In the genomic region with DNA sequence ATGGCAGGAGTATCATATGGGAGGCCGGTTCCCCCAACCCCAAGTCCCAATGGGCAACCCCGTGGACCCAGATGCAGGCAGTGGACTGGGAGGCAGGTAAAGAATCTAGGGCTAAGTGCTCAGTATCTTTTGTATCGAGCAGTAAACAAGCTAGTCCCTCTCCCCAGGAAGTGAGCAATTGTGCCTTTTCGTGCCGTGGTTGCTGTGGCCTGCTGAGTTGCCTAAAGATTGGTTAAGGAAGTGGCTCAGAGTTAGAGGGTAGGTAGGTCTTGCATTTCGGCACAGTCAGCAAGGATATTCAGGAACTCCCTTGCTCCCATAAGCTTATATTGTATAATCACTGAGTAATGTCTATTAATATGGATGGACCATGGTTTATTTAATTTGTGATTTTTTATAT, we compare ENCODE assay signal across 1 cellular context.
TF ChIP-seq lines count a peak whose summit lies in the region.

No MANE protein-coding gene starts in this region.

TF ChIP-seq in HepG2, 621 proteins besides CTCF, POLR2A, EP300 and RAD21:
- TF ChIP-seq FIP1L1 (IDR thresholded peaks at IDR 0.05; ENCODE audit: borderline replicate concordance, insufficient read depth, low read depth, low read length), result no peak
- no peak for TF ChIP-seq CENPX (CRISPR knock-in tag; IDR thresholded peaks at IDR 0.05)
- TF ChIP-seq ZNF883 (CRISPR knock-in tag; IDR thresholded peaks at IDR 0.05; ENCODE audit: not compliant biosample characterization), result no peak
- no peak for TF ChIP-seq MYC (CRISPR knock-in tag; IDR thresholded peaks at IDR 0.05; ENCODE audit: borderline replicate concordance)
- TF ChIP-seq ZNF772 (CRISPR knock-in tag; IDR thresholded peaks at IDR 0.05), result no peak
- TF ChIP-seq ZNF878 (CRISPR knock-in tag; IDR thresholded peaks at IDR 0.05), result no peak
- TF ChIP-seq HNRNPH1 (optimal IDR thresholded peaks at IDR 0.05; ENCODE audit: low read depth, low read length), result no peak
- no peak for TF ChIP-seq SRSF1 (optimal IDR thresholded peaks at IDR 0.05; ENCODE audit: low read depth, low read length)
- TF ChIP-seq ZFP36L1 (CRISPR knock-in tag; IDR thresholded peaks at IDR 0.05), result no peak
- TF ChIP-seq ZNF260 (CRISPR knock-in tag; IDR thresholded peaks at IDR 0.05; ENCODE audit: borderline replicate concordance, low read depth), result no peak
- TF ChIP-seq MEF2D (CRISPR knock-in tag; IDR thresholded peaks at IDR 0.05), result no peak
- TF ChIP-seq, protein P1, sequence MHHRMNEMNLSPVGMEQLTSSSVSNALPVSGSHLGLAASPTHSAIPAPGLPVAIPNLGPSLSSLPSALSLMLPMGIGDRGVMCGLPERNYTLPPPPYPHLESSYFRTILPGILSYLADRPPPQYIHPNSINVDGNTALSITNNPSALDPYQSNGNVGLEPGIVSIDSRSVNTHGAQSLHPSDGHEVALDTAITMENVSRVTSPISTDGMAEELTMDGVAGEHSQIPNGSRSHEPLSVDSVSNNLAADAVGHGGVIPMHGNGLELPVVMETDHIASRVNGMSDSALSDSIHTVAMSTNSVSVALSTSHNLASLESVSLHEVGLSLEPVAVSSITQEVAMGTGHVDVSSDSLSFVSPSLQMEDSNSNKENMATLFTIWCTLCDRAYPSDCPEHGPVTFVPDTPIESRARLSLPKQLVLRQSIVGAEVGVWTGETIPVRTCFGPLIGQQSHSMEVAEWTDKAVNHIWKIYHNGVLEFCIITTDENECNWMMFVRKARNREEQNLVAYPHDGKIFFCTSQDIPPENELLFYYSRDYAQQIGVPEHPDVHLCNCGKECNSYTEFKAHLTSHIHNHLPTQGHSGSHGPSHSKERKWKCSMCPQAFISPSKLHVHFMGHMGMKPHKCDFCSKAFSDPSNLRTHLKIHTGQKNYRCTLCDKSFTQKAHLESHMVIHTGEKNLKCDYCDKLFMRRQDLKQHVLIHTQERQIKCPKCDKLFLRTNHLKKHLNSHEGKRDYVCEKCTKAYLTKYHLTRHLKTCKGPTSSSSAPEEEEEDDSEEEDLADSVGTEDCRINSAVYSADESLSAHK (CRISPR knock-in tag; IDR thresholded peaks at IDR 0.05; ENCODE audit: borderline replicate concordance), result no peak
- TF ChIP-seq MATR3 (CRISPR knock-in tag; IDR thresholded peaks at IDR 0.05), result no peak
- TF ChIP-seq IRX3 (CRISPR knock-in tag; IDR thresholded peaks at IDR 0.05; ENCODE audit: borderline replicate concordance, low read depth), result no peak
- TF ChIP-seq ZSCAN30 (CRISPR knock-in tag; IDR thresholded peaks at IDR 0.05), result no peak
- TF ChIP-seq ZNF143 (CRISPR knock-in tag; IDR thresholded peaks at IDR 0.05), result no peak
- TF ChIP-seq AGO2 (optimal IDR thresholded peaks at IDR 0.05; ENCODE audit: low read depth, low read length), result no peak
- TF ChIP-seq, protein P2, sequence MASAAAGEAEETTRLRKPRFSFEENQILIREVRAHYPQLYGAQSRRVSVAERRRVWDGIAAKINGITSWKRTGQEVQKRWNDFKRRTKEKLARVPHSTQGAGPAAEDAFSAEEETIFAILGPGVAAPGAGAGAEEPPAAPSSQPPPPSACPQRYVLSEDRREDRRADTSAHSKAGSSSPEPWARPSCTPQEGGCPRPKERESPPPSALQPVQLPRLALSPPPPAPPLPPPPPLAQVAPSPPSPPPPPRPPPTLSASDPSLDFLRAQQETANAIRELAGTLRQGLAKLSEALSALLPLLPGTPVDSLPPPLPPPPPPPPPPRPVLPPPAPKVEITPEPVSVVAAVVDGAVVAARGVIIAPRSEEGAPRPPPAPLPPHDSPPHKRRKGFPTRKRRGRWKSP (CRISPR knock-in tag; IDR thresholded peaks at IDR 0.05), result no peak
- TF ChIP-seq CHD2 (IDR thresholded peaks at IDR 0.05; ENCODE audit: low read depth, low read length), result no peak
